ENCODE assay signal across 14 cellular contexts in genomic region chr3:23094890-23095462, GRCh38.
A peak's percentile ranks its signal among the peaks of the same experiment; 100 is the strongest.
DNase-seq lines count a peak whose midpoint lies in the region; ATAC-seq and TF ChIP-seq lines count a peak whose summit lies in the region.
"Had no signal": no experiment of that assay in that cellular context is flagged by ENCODE, and none has a peak within 500 bp of the region (broad histone marks: within the 10 kb centered on the region; RNA-seq: fewer than 3 reads in every experiment).

No MANE protein-coding gene starts in this region.

- DNase-seq in AG10803 (ENCODE audit: low read depth) (peak; percentile 13), HS-5 (ENCODE audit: low read depth) (peak; percentile 25), SHP77 treated with DMSO at 0.1 percent for 48 hours (lab: John Stamatoyannopoulos, UW) (peak; percentile 58), iPS-NIHi11 (ENCODE audit: low spot score) (peak; percentile 33), NCI-H82 (lab: John Stamatoyannopoulos, UW) (no peak)
- DNase-seq in activated T-cell treated with anti-CD3 and anti-CD28 coated beads, Interleukin-2, amount 50 U/mL, for 48 hours, result no peak
- DNase-seq: activated CD4-positive, CD25-positive, alpha-beta regulatory T cell treated with anti-CD3 and anti-CD28 coated beads, Interleukin-2, amount 50 U/mL, for 72 hours; adrenal gland; gastrocnemius medialis; naive thymus-derived CD8-positive, alpha-beta T cell; NK-92 treated with Interleukin-12 subunit alpha and Interleukin-12 subunit beta, amount 100 ng/mL, for 24 hours had no signal

- no peak for TF ChIP-seq CTCF in AG10803 (conservative IDR thresholded peaks at IDR 0.05; ENCODE audit: low read length)

- no peak for ATAC-seq in HG03039 (IDR thresholded peaks at IDR 0.05; ENCODE audit: unreplicated experiment)
- no peak for ATAC-seq in HG03571 (IDR thresholded peaks at IDR 0.05; ENCODE audit: unreplicated experiment)
- ATAC-seq: naive thymus-derived CD8-positive, alpha-beta T cell had no signal

- no peak overlapping the region for H3K4me3 ChIP-seq in AG10803 (ENCODE audit: low read length)
- H3K4me3 ChIP-seq: adrenal gland; BLaER1 treated with 17β-estradiol and CSF1 and Interleukin-3, amounts not matched to agents 10 nM and 100 nM; gastrocnemius medialis had no signal

Comparison
In these comparisons a context has a peak if more than half of its experiments do, and no peak if none do; other contexts are left out.
1. DNase-seq: peak in AG10803 (single experiment), HS-5 (single experiment), SHP77 treated with DMSO at 0.1 percent for 48 hours (single experiment) and iPS-NIHi11 (single experiment); none in NCI-H82 (single experiment) and activated T-cell treated with anti-CD3 and anti-CD28 coated beads, Interleukin-2, amount 50 U/mL, for 48 hours (0 of 2).